8 cellular contexts compared by ENCODE assay signal in the genomic region with DNA sequence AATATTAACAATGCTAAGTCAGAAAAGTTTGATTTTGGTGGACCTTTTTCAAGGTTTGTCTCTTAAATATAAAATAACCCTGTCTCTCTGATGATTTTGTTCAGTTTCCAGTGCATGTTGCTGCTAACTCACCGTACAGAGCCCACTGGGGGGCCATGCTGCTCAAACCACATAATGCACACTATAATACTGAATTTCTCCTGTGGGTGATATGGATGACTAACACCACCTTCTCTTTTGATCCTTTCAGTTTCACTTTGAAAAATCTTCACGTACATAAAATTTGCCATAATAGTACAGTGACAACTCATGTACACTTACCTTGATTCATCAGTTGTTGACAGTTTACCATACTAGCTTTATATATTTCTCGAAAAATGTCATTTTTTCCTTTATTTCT.
DNase-seq lines count a peak whose midpoint lies in the region; ATAC-seq and TF ChIP-seq lines count a peak whose summit lies in the region.

No MANE protein-coding gene starts in this region.

- peaks cover 2% of the 10 kb centered on the region for H3K27me3 Mint-ChIP-seq in IgD-negative memory B cell

- H3K9me3 Mint-ChIP-seq in IgD-negative memory B cell, result no peaks in the 10 kb centered on the region

- peaks cover 0 to 10% (median 9%) of the 10 kb centered on the region in 3 donors for H3K4me1 Mint-ChIP-seq in IgD-negative memory B cell

- no peaks in the 10 kb centered on the region for H3K4me1 ChIP-seq in stomach
- H3K4me1 ChIP-seq in esophagus muscularis mucosa, result no peaks in the 10 kb centered on the region

- H3K27ac ChIP-seq in stomach (no peak overlapping the region), esophagus muscularis mucosa (replicated peaks in 1 of 4) (no peak overlapping the region)

- no peaks in the 10 kb centered on the region for H3K36me3 Mint-ChIP-seq in IgD-negative memory B cell

- peak; percentile 83 for ATAC-seq in GM19463 (IDR thresholded peaks at IDR 0.05; ENCODE audit: unreplicated experiment)
- no peak for ATAC-seq in HG02840 (IDR thresholded peaks at IDR 0.05; ENCODE audit: low FRiP score, unreplicated experiment)

- H3K4me3 ChIP-seq in astrocyte of the spinal cord (ENCODE audit: low read depth, low read length) (peak overlapping the region; percentile 12), stomach (no peak overlapping the region), esophagus muscularis mucosa (no peak overlapping the region)

- no peaks in the 10 kb centered on the region for H3K36me3 ChIP-seq in stomach
- H3K36me3 ChIP-seq in esophagus muscularis mucosa, result no peaks in the 10 kb centered on the region

- no peaks in the 10 kb centered on the region for H3K27me3 ChIP-seq in stomach
- H3K27me3 ChIP-seq in esophagus muscularis mucosa, result no peaks in the 10 kb centered on the region

- intact Hi-C loops in stomach (cut with DNase I; ENCODE audit: low total_unique reads), result no loop called here
- intact Hi-C loops in esophagus muscularis mucosa (cut with DNase I), result no loop called here

- TF ChIP-seq EP300 in stomach (IDR thresholded peaks at IDR 0.05), result no peak
- no peak for TF ChIP-seq EP300 in esophagus muscularis mucosa (IDR thresholded peaks at IDR 0.05)

- in situ Hi-C loops in ACHN (cut with HindIII; ENCODE audit: low pct_ligation_motif_present, low pct_unique_long_range_greater_than_20kb, low sequenced_read_pairs) (no loop called here), astrocyte of the spinal cord (cut with HindIII; ENCODE audit: low sequenced_read_pairs) (no loop called here)

- TF ChIP-seq POLR2A in stomach (IDR thresholded peaks at IDR 0.05) (no peak), esophagus muscularis mucosa (IDR thresholded peaks at IDR 0.05; ENCODE audit: low read depth) (no peak)

- WGBS in stomach, 5 donors, result 64 to 79% (median 71%) methylated on average over 3 of the region's 3 CpGs
- 84% methylated on average over 3 of the region's 3 CpGs for WGBS in esophagus muscularis mucosa

- peak overlapping the region in 3 of 4 donors; percentile 6 to 85 (median 73) for H3K4me3 Mint-ChIP-seq in IgD-negative memory B cell

- DNase-seq in ACHN (peak; percentile 26), astrocyte of the spinal cord (ENCODE audit: low read depth, low spot score) (peak; percentile 32), stomach (no peak), RPMI8226 (no peak), esophagus muscularis mucosa (ENCODE audit: extremely low spot score) (no peak)

- no peak for TF ChIP-seq CTCF in astrocyte of the spinal cord (IDR thresholded peaks at IDR 0.05; ENCODE audit: low read depth, low read length)
- TF ChIP-seq CTCF in stomach (IDR thresholded peaks at IDR 0.05), result no peak
- no peak for TF ChIP-seq CTCF in esophagus muscularis mucosa (IDR thresholded peaks at IDR 0.05)

- H3K9me3 ChIP-seq in stomach (no peaks in the 10 kb centered on the region), esophagus muscularis mucosa (no peaks in the 10 kb centered on the region)

- no peak overlapping the region for H3K27ac Mint-ChIP-seq in IgD-negative memory B cell

Comparison
In these comparisons a context has a peak if more than half of its experiments do, and no peak if none do; other contexts are left out.
1. DNase-seq: peak in ACHN (single experiment) and astrocyte of the spinal cord (single experiment); none in stomach (single experiment), RPMI8226 (single experiment) and esophagus muscularis mucosa (single experiment).